Comparison of ENCODE assay signal across 3 cellular contexts in the genomic region with DNA sequence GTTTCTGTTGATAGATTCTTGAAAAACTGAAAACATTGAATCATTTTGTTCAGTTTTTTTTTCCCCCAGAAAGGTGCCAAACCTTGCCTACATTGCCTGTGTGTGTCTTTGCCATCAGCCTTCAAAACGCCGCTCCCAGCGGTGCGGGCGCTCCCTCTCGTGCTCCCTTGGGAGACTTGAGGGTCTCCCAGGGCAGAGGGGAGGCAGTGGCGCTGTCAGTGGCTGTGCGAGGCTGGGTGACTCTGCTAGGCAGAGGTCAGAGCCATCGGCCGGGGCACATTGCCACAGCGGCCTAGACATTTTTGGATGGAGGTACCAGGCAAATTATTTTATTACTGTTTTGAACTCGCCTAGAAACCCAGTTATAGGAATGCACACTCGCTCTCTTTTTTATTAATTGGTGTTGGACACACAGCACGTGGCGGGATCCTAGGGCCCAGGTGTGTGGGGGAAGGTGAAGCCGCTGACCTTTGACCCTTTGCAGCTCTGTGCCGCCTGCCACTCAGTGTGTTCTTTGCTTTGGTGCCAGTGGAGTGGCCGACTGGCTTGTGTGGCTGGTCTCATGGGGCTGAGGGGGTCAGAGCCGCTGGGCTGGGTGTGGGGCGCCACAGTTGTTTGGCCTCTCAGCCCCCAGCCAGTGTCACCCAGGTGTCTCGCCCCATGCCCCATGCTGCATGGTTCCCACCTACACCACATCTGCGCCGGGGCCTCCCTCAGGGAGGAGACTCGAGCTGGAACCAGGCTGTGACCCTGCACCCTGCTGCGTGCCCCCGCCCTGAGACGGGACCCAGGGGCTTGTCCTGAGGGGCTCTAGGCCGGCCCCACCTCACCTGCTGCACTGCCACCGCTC.
TF ChIP-seq lines count a peak whose summit lies in the region.

No MANE protein-coding gene starts in this region.

TF ChIP-seq in GM12878, 131 proteins besides CTCF, POLR2A, EP300 and RAD21:
- TF ChIP-seq RCOR1 (conservative IDR thresholded peaks at IDR 0.05; ENCODE audit: low read depth, low read length) (no peak), ZZZ3 (IDR thresholded peaks at IDR 0.05; ENCODE audit: control insufficient read depth, insufficient read length, low read depth) (no peak), NR2F1 (conservative IDR thresholded peaks at IDR 0.05) (peak; percentile 49)

TF ChIP-seq in HepG2, 621 proteins besides CTCF, POLR2A, EP300 and RAD21 (continues in another document):
- TF ChIP-seq ZNF883 (CRISPR knock-in tag; IDR thresholded peaks at IDR 0.05; ENCODE audit: not compliant biosample characterization) (no peak), SOX13 (IDR thresholded peaks at IDR 0.05) (no peak), SOX13 (CRISPR knock-in tag; conservative IDR thresholded peaks at IDR 0.05 in 1 of 2, IDR thresholded peaks at IDR 0.05 in 1 of 2) (no peak), XBP1 (CRISPR knock-in tag; IDR thresholded peaks at IDR 0.05) (no peak), SMARCE1 (IDR thresholded peaks at IDR 0.05; ENCODE audit: borderline replicate concordance) (no peak), HNF4G (IDR thresholded peaks at IDR 0.05; ENCODE audit: borderline replicate concordance, low read depth, low read length) (peak; percentile 43; the same call in 1 of the 2 replicates), HNF4G (CRISPR knock-in tag; IDR thresholded peaks at IDR 0.05; ENCODE audit: borderline replicate concordance, low read depth) (no peak), CREM (IDR thresholded peaks at IDR 0.05) (no peak), CREM (CRISPR knock-in tag; IDR thresholded peaks at IDR 0.05) (no peak), EHMT2 (IDR thresholded peaks at IDR 0.05; ENCODE audit: borderline replicate concordance, low read depth, low read length) (no peak), FIP1L1 (IDR thresholded peaks at IDR 0.05; ENCODE audit: borderline replicate concordance, insufficient read depth, low read depth, low read length) (no peak), MIER2 (CRISPR knock-in tag; IDR thresholded peaks at IDR 0.05) (no peak), ZSCAN20 (CRISPR knock-in tag; IDR thresholded peaks at IDR 0.05; ENCODE audit: borderline replicate concordance) (no peak), NR2F6 (IDR thresholded peaks at IDR 0.05) (peak; percentile 53; the same call in 1 of the 2 replicates), NR2F6 (CRISPR knock-in tag; IDR thresholded peaks at IDR 0.05) (no peak), PTBP1 (IDR thresholded peaks at IDR 0.05; ENCODE audit: low read depth, low read length, poor library complexity, severe bottlenecking) (no peak)
- TF ChIP-seq, protein P1, sequence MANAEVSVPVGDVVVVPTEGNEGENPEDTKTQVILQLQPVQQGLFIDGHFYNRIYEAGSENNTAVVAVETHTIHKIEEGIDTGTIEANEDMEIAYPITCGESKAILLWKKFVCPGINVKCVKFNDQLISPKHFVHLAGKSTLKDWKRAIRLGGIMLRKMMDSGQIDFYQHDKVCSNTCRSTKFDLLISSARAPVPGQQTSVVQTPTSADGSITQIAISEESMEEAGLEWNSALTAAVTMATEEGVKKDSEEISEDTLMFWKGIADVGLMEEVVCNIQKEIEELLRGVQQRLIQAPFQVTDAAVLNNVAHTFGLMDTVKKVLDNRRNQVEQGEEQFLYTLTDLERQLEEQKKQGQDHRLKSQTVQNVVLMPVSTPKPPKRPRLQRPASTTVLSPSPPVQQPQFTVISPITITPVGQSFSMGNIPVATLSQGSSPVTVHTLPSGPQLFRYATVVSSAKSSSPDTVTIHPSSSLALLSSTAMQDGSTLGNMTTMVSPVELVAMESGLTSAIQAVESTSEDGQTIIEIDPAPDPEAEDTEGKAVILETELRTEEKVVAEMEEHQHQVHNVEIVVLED (CRISPR knock-in tag; IDR thresholded peaks at IDR 0.05; ENCODE audit: borderline replicate concordance) = no peak
- TF ChIP-seq, protein P2, sequence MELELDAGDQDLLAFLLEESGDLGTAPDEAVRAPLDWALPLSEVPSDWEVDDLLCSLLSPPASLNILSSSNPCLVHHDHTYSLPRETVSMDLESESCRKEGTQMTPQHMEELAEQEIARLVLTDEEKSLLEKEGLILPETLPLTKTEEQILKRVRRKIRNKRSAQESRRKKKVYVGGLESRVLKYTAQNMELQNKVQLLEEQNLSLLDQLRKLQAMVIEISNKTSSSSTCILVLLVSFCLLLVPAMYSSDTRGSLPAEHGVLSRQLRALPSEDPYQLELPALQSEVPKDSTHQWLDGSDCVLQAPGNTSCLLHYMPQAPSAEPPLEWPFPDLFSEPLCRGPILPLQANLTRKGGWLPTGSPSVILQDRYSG (CRISPR knock-in tag; IDR thresholded peaks at IDR 0.05) = no peak
- TF ChIP-seq, protein P3, sequence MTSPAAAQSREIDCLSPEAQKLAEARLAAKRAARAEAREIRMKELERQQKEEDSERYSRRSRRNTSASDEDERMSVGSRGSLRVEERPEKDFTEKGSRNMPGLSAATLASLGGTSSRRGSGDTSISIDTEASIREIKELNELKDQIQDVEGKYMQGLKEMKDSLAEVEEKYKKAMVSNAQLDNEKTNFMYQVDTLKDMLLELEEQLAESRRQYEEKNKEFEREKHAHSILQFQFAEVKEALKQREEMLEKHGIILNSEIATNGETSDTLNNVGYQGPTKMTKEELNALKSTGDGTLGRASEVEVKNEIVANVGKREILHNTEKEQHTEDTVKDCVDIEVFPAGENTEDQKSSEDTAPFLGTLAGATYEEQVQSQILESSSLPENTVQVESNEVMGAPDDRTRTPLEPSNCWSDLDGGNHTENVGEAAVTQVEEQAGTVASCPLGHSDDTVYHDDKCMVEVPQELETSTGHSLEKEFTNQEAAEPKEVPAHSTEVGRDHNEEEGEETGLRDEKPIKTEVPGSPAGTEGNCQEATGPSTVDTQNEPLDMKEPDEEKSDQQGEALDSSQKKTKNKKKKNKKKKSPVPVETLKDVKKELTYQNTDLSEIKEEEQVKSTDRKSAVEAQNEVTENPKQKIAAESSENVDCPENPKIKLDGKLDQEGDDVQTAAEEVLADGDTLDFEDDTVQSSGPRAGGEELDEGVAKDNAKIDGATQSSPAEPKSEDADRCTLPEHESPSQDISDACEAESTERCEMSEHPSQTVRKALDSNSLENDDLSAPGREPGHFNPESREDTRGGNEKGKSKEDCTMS (CRISPR knock-in tag; conservative IDR thresholded peaks at IDR 0.05) = no peak
- TF ChIP-seq, protein P4, sequence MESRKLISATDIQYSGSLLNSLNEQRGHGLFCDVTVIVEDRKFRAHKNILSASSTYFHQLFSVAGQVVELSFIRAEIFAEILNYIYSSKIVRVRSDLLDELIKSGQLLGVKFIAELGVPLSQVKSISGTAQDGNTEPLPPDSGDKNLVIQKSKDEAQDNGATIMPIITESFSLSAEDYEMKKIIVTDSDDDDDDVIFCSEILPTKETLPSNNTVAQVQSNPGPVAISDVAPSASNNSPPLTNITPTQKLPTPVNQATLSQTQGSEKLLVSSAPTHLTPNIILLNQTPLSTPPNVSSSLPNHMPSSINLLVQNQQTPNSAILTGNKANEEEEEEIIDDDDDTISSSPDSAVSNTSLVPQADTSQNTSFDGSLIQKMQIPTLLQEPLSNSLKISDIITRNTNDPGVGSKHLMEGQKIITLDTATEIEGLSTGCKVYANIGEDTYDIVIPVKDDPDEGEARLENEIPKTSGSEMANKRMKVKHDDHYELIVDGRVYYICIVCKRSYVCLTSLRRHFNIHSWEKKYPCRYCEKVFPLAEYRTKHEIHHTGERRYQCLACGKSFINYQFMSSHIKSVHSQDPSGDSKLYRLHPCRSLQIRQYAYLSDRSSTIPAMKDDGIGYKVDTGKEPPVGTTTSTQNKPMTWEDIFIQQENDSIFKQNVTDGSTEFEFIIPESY (CRISPR knock-in tag; IDR thresholded peaks at IDR 0.05) = peak; percentile 80
- TF ChIP-seq, protein P5, sequence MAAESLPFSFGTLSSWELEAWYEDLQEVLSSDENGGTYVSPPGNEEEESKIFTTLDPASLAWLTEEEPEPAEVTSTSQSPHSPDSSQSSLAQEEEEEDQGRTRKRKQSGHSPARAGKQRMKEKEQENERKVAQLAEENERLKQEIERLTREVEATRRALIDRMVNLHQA (CRISPR knock-in tag; IDR thresholded peaks at IDR 0.05) = no peak

TF ChIP-seq in GM23338, 12 proteins besides CTCF, POLR2A, EP300 and RAD21 (continues in another document):
- TF ChIP-seq, protein P6, sequence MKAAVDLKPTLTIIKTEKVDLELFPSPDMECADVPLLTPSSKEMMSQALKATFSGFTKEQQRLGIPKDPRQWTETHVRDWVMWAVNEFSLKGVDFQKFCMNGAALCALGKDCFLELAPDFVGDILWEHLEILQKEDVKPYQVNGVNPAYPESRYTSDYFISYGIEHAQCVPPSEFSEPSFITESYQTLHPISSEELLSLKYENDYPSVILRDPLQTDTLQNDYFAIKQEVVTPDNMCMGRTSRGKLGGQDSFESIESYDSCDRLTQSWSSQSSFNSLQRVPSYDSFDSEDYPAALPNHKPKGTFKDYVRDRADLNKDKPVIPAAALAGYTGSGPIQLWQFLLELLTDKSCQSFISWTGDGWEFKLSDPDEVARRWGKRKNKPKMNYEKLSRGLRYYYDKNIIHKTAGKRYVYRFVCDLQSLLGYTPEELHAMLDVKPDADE (IDR thresholded peaks at IDR 0.05) = no peak
- TF ChIP-seq JUNB (IDR thresholded peaks at IDR 0.05; ENCODE audit: unreplicated experiment) = no peak
- TF ChIP-seq, protein P7, sequence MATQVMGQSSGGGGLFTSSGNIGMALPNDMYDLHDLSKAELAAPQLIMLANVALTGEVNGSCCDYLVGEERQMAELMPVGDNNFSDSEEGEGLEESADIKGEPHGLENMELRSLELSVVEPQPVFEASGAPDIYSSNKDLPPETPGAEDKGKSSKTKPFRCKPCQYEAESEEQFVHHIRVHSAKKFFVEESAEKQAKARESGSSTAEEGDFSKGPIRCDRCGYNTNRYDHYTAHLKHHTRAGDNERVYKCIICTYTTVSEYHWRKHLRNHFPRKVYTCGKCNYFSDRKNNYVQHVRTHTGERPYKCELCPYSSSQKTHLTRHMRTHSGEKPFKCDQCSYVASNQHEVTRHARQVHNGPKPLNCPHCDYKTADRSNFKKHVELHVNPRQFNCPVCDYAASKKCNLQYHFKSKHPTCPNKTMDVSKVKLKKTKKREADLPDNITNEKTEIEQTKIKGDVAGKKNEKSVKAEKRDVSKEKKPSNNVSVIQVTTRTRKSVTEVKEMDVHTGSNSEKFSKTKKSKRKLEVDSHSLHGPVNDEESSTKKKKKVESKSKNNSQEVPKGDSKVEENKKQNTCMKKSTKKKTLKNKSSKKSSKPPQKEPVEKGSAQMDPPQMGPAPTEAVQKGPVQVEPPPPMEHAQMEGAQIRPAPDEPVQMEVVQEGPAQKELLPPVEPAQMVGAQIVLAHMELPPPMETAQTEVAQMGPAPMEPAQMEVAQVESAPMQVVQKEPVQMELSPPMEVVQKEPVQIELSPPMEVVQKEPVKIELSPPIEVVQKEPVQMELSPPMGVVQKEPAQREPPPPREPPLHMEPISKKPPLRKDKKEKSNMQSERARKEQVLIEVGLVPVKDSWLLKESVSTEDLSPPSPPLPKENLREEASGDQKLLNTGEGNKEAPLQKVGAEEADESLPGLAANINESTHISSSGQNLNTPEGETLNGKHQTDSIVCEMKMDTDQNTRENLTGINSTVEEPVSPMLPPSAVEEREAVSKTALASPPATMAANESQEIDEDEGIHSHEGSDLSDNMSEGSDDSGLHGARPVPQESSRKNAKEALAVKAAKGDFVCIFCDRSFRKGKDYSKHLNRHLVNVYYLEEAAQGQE (IDR thresholded peaks at IDR 0.05; ENCODE audit: unreplicated experiment) = no peak
- no peak for TF ChIP-seq POLR2AphosphoS5 (IDR thresholded peaks at IDR 0.05; ENCODE audit: low read depth)
- TF ChIP-seq NANOG (IDR thresholded peaks at IDR 0.05; ENCODE audit: borderline replicate concordance) = no peak
- no peak for TF ChIP-seq ZNF331 (CRISPR knock-in tag; IDR thresholded peaks at IDR 0.05; ENCODE audit: low read depth)
- no peak for TF ChIP-seq EZH2 (IDR thresholded peaks at IDR 0.05; ENCODE audit: low read depth, unreplicated experiment)
- TF ChIP-seq ZNF114 (CRISPR knock-in tag; IDR thresholded peaks at IDR 0.05) = no peak
- TF ChIP-seq CREB1 (CRISPR knock-in tag; IDR thresholded peaks at IDR 0.05; ENCODE audit: low read depth) = no peak
- TF ChIP-seq EZH2phosphoT487 (IDR thresholded peaks at IDR 0.05; ENCODE audit: unreplicated experiment) = no peak
- TF ChIP-seq, protein P8, sequence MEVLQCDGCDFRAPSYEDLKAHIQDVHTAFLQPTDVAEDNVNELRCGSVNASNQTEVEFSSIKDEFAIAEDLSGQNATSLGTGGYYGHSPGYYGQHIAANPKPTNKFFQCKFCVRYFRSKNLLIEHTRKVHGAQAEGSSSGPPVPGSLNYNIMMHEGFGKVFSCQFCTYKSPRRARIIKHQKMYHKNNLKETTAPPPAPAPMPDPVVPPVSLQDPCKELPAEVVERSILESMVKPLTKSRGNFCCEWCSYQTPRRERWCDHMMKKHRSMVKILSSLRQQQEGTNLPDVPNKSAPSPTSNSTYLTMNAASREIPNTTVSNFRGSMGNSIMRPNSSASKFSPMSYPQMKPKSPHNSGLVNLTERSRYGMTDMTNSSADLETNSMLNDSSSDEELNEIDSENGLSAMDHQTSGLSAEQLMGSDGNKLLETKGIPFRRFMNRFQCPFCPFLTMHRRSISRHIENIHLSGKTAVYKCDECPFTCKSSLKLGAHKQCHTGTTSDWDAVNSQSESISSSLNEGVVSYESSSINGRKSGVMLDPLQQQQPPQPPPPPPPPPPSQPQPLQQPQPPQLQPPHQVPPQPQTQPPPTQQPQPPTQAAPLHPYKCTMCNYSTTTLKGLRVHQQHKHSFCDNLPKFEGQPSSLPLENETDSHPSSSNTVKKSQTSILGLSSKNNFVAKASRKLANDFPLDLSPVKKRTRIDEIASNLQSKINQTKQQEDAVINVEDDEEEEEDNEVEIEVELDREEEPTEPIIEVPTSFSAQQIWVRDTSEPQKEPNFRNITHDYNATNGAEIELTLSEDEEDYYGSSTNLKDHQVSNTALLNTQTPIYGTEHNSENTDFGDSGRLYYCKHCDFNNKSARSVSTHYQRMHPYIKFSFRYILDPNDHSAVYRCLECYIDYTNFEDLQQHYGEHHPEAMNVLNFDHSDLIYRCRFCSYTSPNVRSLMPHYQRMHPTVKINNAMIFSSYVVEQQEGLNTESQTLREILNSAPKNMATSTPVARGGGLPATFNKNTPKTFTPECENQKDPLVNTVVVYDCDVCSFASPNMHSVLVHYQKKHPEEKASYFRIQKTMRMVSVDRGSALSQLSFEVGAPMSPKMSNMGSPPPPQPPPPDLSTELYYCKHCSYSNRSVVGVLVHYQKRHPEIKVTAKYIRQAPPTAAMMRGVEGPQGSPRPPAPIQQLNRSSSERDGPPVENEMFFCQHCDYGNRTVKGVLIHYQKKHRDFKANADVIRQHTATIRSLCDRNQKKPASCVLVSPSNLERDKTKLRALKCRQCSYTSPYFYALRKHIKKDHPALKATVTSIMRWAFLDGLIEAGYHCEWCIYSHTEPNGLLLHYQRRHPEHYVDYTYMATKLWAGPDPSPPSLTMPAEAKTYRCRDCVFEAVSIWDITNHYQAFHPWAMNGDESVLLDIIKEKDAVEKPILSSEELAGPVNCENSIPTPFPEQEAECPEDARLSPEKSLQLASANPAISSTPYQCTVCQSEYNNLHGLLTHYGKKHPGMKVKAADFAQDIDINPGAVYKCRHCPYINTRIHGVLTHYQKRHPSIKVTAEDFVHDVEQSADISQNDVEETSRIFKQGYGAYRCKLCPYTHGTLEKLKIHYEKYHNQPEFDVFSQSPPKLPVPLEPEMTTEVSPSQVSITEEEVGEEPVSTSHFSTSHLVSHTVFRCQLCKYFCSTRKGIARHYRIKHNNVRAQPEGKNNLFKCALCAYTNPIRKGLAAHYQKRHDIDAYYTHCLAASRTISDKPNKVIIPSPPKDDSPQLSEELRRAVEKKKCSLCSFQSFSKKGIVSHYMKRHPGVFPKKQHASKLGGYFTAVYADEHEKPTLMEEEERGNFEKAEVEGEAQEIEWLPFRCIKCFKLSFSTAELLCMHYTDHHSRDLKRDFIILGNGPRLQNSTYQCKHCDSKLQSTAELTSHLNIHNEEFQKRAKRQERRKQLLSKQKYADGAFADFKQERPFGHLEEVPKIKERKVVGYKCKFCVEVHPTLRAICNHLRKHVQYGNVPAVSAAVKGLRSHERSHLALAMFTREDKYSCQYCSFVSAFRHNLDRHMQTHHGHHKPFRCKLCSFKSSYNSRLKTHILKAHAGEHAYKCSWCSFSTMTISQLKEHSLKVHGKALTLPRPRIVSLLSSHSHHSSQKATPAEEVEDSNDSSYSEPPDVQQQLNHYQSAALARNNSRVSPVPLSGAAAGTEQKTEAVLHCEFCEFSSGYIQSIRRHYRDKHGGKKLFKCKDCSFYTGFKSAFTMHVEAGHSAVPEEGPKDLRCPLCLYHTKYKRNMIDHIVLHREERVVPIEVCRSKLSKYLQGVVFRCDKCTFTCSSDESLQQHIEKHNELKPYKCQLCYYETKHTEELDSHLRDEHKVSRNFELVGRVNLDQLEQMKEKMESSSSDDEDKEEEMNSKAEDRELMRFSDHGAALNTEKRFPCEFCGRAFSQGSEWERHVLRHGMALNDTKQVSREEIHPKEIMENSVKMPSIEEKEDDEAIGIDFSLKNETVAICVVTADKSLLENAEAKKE (CRISPR knock-in tag; IDR thresholded peaks at IDR 0.05) = no peak
